ENCODE assay signal across 1 cellular context in genomic region chr3:182212479-182213076, GRCh38.
A peak's percentile ranks its signal among the peaks of the same experiment; 100 is the strongest.
TF ChIP-seq lines count a peak whose summit lies in the region.

No MANE protein-coding gene starts in this region.

TF ChIP-seq in HepG2, 621 proteins besides CTCF, POLR2A, EP300 and RAD21 (continued from another document and continues in another):
- TF ChIP-seq ZNF574 (CRISPR knock-in tag; IDR thresholded peaks at IDR 0.05): 0 out of 2 replicates have a peak, but pooled peaks have one; percentile 16
- no peak for TF ChIP-seq NFKB2 (CRISPR knock-in tag; IDR thresholded peaks at IDR 0.05; ENCODE audit: borderline replicate concordance)
- TF ChIP-seq ZNF841 (CRISPR knock-in tag; IDR thresholded peaks at IDR 0.05; ENCODE audit: borderline replicate concordance): no peak
- TF ChIP-seq IKZF5 (CRISPR knock-in tag; IDR thresholded peaks at IDR 0.05): 0 out of 2 replicates have a peak, but pooled peaks have one; percentile 30
- no peak for TF ChIP-seq ZBTB26 (CRISPR knock-in tag; IDR thresholded peaks at IDR 0.05; ENCODE audit: borderline replicate concordance)
- no peak for TF ChIP-seq RCOR2 (CRISPR knock-in tag; IDR thresholded peaks at IDR 0.05)
- 0 out of 2 replicates have a peak, but pooled peaks have one; percentile 45 for TF ChIP-seq SATB2 (CRISPR knock-in tag; IDR thresholded peaks at IDR 0.05)
- no peak for TF ChIP-seq ZMAT3 (CRISPR knock-in tag; conservative IDR thresholded peaks at IDR 0.05)
- TF ChIP-seq TGIF2 (CRISPR knock-in tag; IDR thresholded peaks at IDR 0.05): peak; percentile 26; the same call in 1 of the 2 replicates
- peak; percentile 71; the same call in 1 of the 2 replicates for TF ChIP-seq HNF1B (CRISPR knock-in tag; IDR thresholded peaks at IDR 0.05)
- no peak for TF ChIP-seq HNRNPL (IDR thresholded peaks at IDR 0.05; ENCODE audit: low read depth, low read length)
- 0 out of 2 replicates have a peak, but pooled peaks have one; percentile 6 for TF ChIP-seq MAFF (IDR thresholded peaks at IDR 0.05; ENCODE audit: low read depth, low read length)
- no peak for TF ChIP-seq ZNF143 (CRISPR knock-in tag; IDR thresholded peaks at IDR 0.05)
- TF ChIP-seq ZHX2 (IDR thresholded peaks at IDR 0.05; ENCODE audit: low read depth): no peak
- TF ChIP-seq ZHX2 (CRISPR knock-in tag; IDR thresholded peaks at IDR 0.05; ENCODE audit: borderline replicate concordance): no peak
- TF ChIP-seq CENPT (CRISPR knock-in tag; IDR thresholded peaks at IDR 0.05; ENCODE audit: low read depth): no peak
- no peak for TF ChIP-seq SCMH1 (CRISPR knock-in tag; IDR thresholded peaks at IDR 0.05; ENCODE audit: borderline replicate concordance)
- TF ChIP-seq FOXK1 (CRISPR knock-in tag; IDR thresholded peaks at IDR 0.05; ENCODE audit: borderline replicate concordance, low read depth): 0 out of 2 replicates have a peak, but pooled peaks have one; percentile 11
- peak; percentile 48; the same call in 1 of the 2 replicates for TF ChIP-seq ZSCAN9 (CRISPR knock-in tag; IDR thresholded peaks at IDR 0.05; ENCODE audit: borderline replicate concordance)
- TF ChIP-seq, protein P1, sequence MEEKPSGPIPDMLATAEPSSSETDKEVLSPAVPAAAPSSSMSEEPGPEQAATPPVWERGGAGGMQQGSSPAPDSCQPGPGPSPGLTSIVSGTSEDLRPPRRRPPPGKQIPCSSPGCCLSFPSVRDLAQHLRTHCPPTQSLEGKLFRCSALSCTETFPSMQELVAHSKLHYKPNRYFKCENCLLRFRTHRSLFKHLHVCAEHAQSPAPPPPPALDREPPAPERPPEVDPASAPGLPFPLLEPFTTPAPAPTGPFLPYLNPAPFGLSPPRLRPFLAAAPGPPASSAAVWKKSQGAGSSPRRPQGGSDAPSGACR (CRISPR knock-in tag; IDR thresholded peaks at IDR 0.05): no peak
- no peak for TF ChIP-seq HNRNPUL1 (IDR thresholded peaks at IDR 0.05; ENCODE audit: low read depth, low read length)
- no peak for TF ChIP-seq ARNTL (CRISPR knock-in tag; IDR thresholded peaks at IDR 0.05)
- no peak for TF ChIP-seq SIX1 (CRISPR knock-in tag; IDR thresholded peaks at IDR 0.05; ENCODE audit: borderline replicate concordance)
- no peak for TF ChIP-seq ZNF746 (CRISPR knock-in tag; IDR thresholded peaks at IDR 0.05)
- no peak for TF ChIP-seq MYC (CRISPR knock-in tag; IDR thresholded peaks at IDR 0.05; ENCODE audit: borderline replicate concordance)
- TF ChIP-seq, protein P2, sequence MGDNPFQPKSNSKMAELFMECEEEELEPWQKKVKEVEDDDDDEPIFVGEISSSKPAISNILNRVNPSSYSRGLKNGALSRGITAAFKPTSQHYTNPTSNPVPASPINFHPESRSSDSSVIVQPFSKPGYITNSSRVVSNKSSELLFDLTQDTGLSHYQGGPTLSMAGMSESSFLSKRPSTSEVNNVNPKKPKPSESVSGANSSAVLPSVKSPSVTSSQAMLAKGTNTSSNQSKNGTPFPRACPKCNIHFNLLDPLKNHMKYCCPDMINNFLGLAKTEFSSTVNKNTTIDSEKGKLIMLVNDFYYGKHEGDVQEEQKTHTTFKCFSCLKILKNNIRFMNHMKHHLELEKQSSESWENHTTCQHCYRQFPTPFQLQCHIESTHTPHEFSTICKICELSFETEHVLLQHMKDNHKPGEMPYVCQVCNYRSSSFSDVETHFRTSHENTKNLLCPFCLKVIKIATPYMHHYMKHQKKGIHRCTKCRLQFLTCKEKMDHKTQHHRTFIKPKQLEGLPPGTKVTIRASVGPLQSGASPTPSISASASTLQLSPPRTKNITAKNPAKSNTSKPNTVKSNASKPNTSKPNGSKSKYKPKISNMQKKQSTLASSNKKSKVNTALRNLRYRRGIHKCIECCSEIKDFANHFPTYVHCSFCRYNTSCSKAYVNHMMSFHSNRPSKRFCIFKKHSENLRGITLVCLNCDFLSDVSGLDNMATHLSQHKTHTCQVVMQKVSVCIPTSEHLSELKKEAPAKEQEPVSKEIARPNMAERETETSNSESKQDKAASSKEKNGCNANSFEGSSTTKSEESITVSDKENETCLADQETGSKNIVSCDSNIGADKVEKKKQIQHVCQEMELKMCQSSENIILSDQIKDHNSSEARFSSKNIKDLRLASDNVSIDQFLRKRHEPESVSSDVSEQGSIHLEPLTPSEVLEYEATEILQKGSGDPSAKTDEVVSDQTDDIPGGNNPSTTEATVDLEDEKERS (CRISPR knock-in tag; IDR thresholded peaks at IDR 0.05): 0 out of 2 replicates have a peak, but pooled peaks have one; percentile 23
- TF ChIP-seq CBFB (CRISPR knock-in tag; IDR thresholded peaks at IDR 0.05): no peak
- TF ChIP-seq CEBPB (IDR thresholded peaks at IDR 0.05; ENCODE audit: borderline replicate concordance, low read depth, low read length): peak; percentile 55; the same call in 1 of the 2 replicates
- TF ChIP-seq NR0B2 (CRISPR knock-in tag; IDR thresholded peaks at IDR 0.05): no peak
- TF ChIP-seq ZBTB14 (CRISPR knock-in tag; IDR thresholded peaks at IDR 0.05): no peak
- TF ChIP-seq ZNF460 (CRISPR knock-in tag; IDR thresholded peaks at IDR 0.05; ENCODE audit: borderline replicate concordance): no peak
- TF ChIP-seq GTF2F1 (IDR thresholded peaks at IDR 0.05; ENCODE audit: low read length): no peak
- 0 out of 2 replicates have a peak, but pooled peaks have one; percentile 16 for TF ChIP-seq KAT8 (CRISPR knock-in tag; IDR thresholded peaks at IDR 0.05)
- TF ChIP-seq ZNF136 (CRISPR knock-in tag; IDR thresholded peaks at IDR 0.05; ENCODE audit: low read depth): no peak
- TF ChIP-seq KMT2B (CRISPR knock-in tag; IDR thresholded peaks at IDR 0.05): peak; percentile 24; the same call in 1 of the 2 replicates
- TF ChIP-seq GABPA (IDR thresholded peaks at IDR 0.05; ENCODE audit: low read depth, low read length): no peak
- no peak for TF ChIP-seq GABPA (CRISPR knock-in tag; IDR thresholded peaks at IDR 0.05; ENCODE audit: low read depth)
- TF ChIP-seq ELF3 (CRISPR knock-in tag; IDR thresholded peaks at IDR 0.05): 0 out of 2 replicates have a peak, but pooled peaks have one; percentile 27
- TF ChIP-seq TAF15 (IDR thresholded peaks at IDR 0.05; ENCODE audit: low read depth, low read length, poor library complexity, severe bottlenecking): no peak
- no peak for TF ChIP-seq BRD4 (CRISPR knock-in tag; IDR thresholded peaks at IDR 0.05)
- TF ChIP-seq PCBP1 (IDR thresholded peaks at IDR 0.05; ENCODE audit: borderline replicate concordance, low read depth, low read length): no peak
- TF ChIP-seq, protein P3, sequence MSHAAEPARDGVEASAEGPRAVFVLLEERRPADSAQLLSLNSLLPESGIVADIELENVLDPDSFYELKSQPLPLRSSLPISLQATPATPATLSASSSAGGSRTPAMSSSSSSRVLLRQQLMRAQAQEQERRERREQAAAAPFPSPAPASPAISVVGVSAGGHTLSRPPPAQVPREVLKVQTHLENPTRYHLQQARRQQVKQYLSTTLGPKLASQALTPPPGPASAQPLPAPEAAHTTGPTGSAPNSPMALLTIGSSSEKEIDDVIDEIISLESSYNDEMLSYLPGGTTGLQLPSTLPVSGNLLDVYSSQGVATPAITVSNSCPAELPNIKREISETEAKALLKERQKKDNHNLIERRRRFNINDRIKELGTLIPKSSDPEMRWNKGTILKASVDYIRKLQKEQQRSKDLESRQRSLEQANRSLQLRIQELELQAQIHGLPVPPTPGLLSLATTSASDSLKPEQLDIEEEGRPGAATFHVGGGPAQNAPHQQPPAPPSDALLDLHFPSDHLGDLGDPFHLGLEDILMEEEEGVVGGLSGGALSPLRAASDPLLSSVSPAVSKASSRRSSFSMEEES (CRISPR knock-in tag; IDR thresholded peaks at IDR 0.05): 0 out of 2 replicates have a peak, but pooled peaks have one; percentile 20
